Comparison of ENCODE assay signal across 10 cellular contexts in genomic region chr1:46615088-46615487, GRCh38. TPM values are rescaled to one million over a fixed set of nuclear protein-coding genes. Genes with fewer than 3 reads are reported as not detected.
DNase-seq lines count a peak whose midpoint lies in the region; ATAC-seq and TF ChIP-seq lines count a peak whose summit lies in the region.
"Had no signal": no experiment of that assay in that cellular context is flagged by ENCODE, and none has a peak within 500 bp of the region (broad histone marks: within the 10 kb centered on the region; RNA-seq: fewer than 3 reads in every experiment).

No MANE protein-coding gene starts in this region.

- H3K27me3 ChIP-seq in skeletal muscle tissue (ENCODE audit: control insufficient read depth in 3 of 3, insufficient read depth in 3 of 3, low read length in 3 of 3): no peaks in the 10 kb centered on the region

- H3K4me3 Mint-ChIP-seq in WTC11: no peak overlapping the region

- POLR2A ChIA-PET in WTC11 (lab: Charles Lee): no interaction called here

- peak overlapping the region; percentile 45 to 96 (median 90) for H3K9ac ChIP-seq in skeletal muscle tissue (ENCODE audit: low read depth in 1 of 3, low read length in 3 of 3)

- H3K4me3 ChIP-seq in GM12875 (ENCODE audit: low read depth, low read length) (peak overlapping the region; percentile 81), fibroblast of the aortic adventitia (ENCODE audit: low read depth, low read length) (peak overlapping the region; percentile 17), skeletal muscle tissue (ENCODE audit: low read length in 3 of 3) (peak overlapping the region; percentile 85 to 94 (median 89))

- peak overlapping the region; percentile 24; the same call in 1 of the 2 replicates for H3K27ac Mint-ChIP-seq in WTC11

- CTCF ChIA-PET in WTC11 (lab: Charles Lee): interaction anchor here (1.2 to 3.6 kb wide), 4 partner anchors 11 to 173 kb away, joined by 4 to 33 read pairs (median 14); partner anchors contain the start of gene MKNK1

- H3K27ac ChIP-seq in skeletal muscle tissue (ENCODE audit: low read depth, low read length): peak overlapping the region; percentile 90

- H3K36me3 Mint-ChIP-seq in WTC11: no peaks in the 10 kb centered on the region

- no peaks in the 10 kb centered on the region for H3K9me3 ChIP-seq in skeletal muscle tissue (ENCODE audit: control insufficient read depth in 3 of 3, low read length in 3 of 3)
- H3K9me3 ChIP-seq: prostate gland had no signal

- H3K36me3 ChIP-seq in skeletal muscle tissue (ENCODE audit: control insufficient read depth in 3 of 3, insufficient read depth in 3 of 3, low read length in 3 of 3): peaks cover 0 to 11% (median 4%) of the 10 kb centered on the region in 3 donors
- H3K36me3 ChIP-seq: prostate gland had no signal

- ATAC-seq in WTC11 (no peak), GM21360 (IDR thresholded peaks at IDR 0.05; ENCODE audit: unreplicated experiment) (no peak)

- peaks cover 30% of the 10 kb centered on the region for H3K27me3 Mint-ChIP-seq in WTC11 (ENCODE audit: low read depth)

- no peak for DNase-seq in WTC11 (ENCODE audit: low spot score)
- no peak for DNase-seq in fibroblast of the aortic adventitia (ENCODE audit: low read depth)
- DNase-seq in NCI-H1417 treated with DMSO at 0.1 percent for 48 hours (lab: John Stamatoyannopoulos, UW): no peak
- no peak for DNase-seq in activated CD4-positive, CD25-positive, alpha-beta regulatory T cell treated with anti-CD3 and anti-CD28 coated beads, Interleukin-2, amount 50 U/mL, for 72 hours
- DNase-seq: amniotic stem cell, NCI-H226 had no signal

- H3K9me3 Mint-ChIP-seq in WTC11: no peaks in the 10 kb centered on the region

- TF ChIP-seq CTCF in GM12875 (IDR thresholded peaks at IDR 0.05; ENCODE audit: borderline replicate concordance, insufficient read depth, low read depth, low read length): no peak
- no peak for TF ChIP-seq CTCF in WTC11 (IDR thresholded peaks at IDR 0.05)
- TF ChIP-seq CTCF in fibroblast of the aortic adventitia (IDR thresholded peaks at IDR 0.05; ENCODE audit: insufficient read depth, low read length): no peak

- peaks cover 57% of the 10 kb centered on the region for H3K4me1 Mint-ChIP-seq in WTC11

- peaks cover 53 to 59% (median 57%) of the 10 kb centered on the region in 3 donors for H3K4me1 ChIP-seq in skeletal muscle tissue (ENCODE audit: control insufficient read depth in 3 of 3, insufficient read depth in 3 of 3, low read length in 3 of 3)

TF ChIP-seq in WTC11, 78 proteins besides CTCF, POLR2A, EP300 and RAD21:
- TF ChIP-seq ZBTB21 (CRISPR knock-in tag; IDR thresholded peaks at IDR 0.05; ENCODE audit: borderline replicate concordance) (no peak), CREM (CRISPR knock-in tag; IDR thresholded peaks at IDR 0.05) (no peak), SOX15 (CRISPR knock-in tag; IDR thresholded peaks at IDR 0.05) (no peak)

RNA-seq across cellular contexts. Expression of gene MOB3C, which starts 1.5 kb away (rescaled TPM):
- total RNA-seq in WTC11 (2021) (3.1 to 4.0 TPM (median 3.4 TPM) in 3 replicates), fibroblast of the aortic adventitia (ENCODE audit: low replicate concordance) (4.4 and 7.0 TPM in 2 replicates), skeletal muscle tissue (14.1 TPM)

RNA-seq across cellular contexts. Expression of gene MKNK1, which starts 11.0 kb away (rescaled TPM):
- total RNA-seq in WTC11 (2021) (17.5 to 18.6 TPM (median 18.0 TPM) in 3 replicates), fibroblast of the aortic adventitia (ENCODE audit: low replicate concordance) (15.4 and 17.7 TPM in 2 replicates), skeletal muscle tissue (20.4 TPM)

RNA-seq across cellular contexts. Expression of gene ATPAF1, which starts 53.1 kb away (rescaled TPM):
- total RNA-seq in WTC11 (2021): 35.7 to 45.5 TPM (median 44.5 TPM) in 3 replicates
- total RNA-seq in fibroblast of the aortic adventitia (ENCODE audit: low replicate concordance): 49.3 and 53.5 TPM in 2 replicates
- 50.1 TPM for total RNA-seq in skeletal muscle tissue

RNA-seq across cellular contexts. Expression of gene TEX38, which starts 56.6 kb away (rescaled TPM):
- total RNA-seq in WTC11 (2021) (0.17 to 0.21 TPM (median 0.18 TPM) in 3 replicates), fibroblast of the aortic adventitia (ENCODE audit: low replicate concordance) (not detected in 2 replicates), skeletal muscle tissue (not detected)

Comparison
In these comparisons a context has a peak if more than half of its experiments do, and no peak if none do; other contexts are left out.
1. H3K4me3 ChIP-seq: peak in every context shown above with its lines; median percentile 89 in skeletal muscle tissue; 81 in GM12875; 17 in fibroblast of the aortic adventitia.